In genomic region chr20:38343798-38344701, GRCh38 we compare ENCODE assay signal across 2 cellular contexts.
TF ChIP-seq lines count a peak whose summit lies in the region.

No MANE protein-coding gene starts in this region.

TF ChIP-seq in GM23338, 12 proteins besides CTCF, POLR2A, EP300 and RAD21:
- TF ChIP-seq JUNB (IDR thresholded peaks at IDR 0.05; ENCODE audit: unreplicated experiment) (no peak), ZNF114 (CRISPR knock-in tag; IDR thresholded peaks at IDR 0.05) (no peak), STAT1 (IDR thresholded peaks at IDR 0.05; ENCODE audit: unreplicated experiment) (no peak), REST (IDR thresholded peaks at IDR 0.05; ENCODE audit: unreplicated experiment) (no peak), ETS1 (IDR thresholded peaks at IDR 0.05) (no peak), EZH2phosphoT487 (IDR thresholded peaks at IDR 0.05; ENCODE audit: unreplicated experiment) (no peak), NANOG (IDR thresholded peaks at IDR 0.05; ENCODE audit: borderline replicate concordance) (no peak), POLR2AphosphoS5 (IDR thresholded peaks at IDR 0.05; ENCODE audit: low read depth) (no peak), ZNF331 (CRISPR knock-in tag; IDR thresholded peaks at IDR 0.05; ENCODE audit: low read depth) (no peak), ZNF462 (CRISPR knock-in tag; IDR thresholded peaks at IDR 0.05) (no peak), CREB1 (CRISPR knock-in tag; IDR thresholded peaks at IDR 0.05; ENCODE audit: low read depth) (no peak), EZH2 (IDR thresholded peaks at IDR 0.05; ENCODE audit: low read depth, unreplicated experiment) (no peak)
TF ChIP-seq in GM23338: peak in this region for 0.

TF ChIP-seq in H1, 55 proteins besides CTCF, POLR2A, EP300 and RAD21:
- no peak for TF ChIP-seq KDM4A (IDR thresholded peaks at IDR 0.05; ENCODE audit: low read depth, low read length, severe bottlenecking)
- no peak for TF ChIP-seq BACH1 (IDR thresholded peaks at IDR 0.05; ENCODE audit: low read length)
- no peak for TF ChIP-seq YY1 (IDR thresholded peaks at IDR 0.05; ENCODE audit: low read depth, low read length)
